In genomic region chr9:18297532-18297872, GRCh38 we compare ENCODE assay signal across 15 cellular contexts.
DNase-seq lines count a peak whose midpoint lies in the region; ATAC-seq and TF ChIP-seq lines count a peak whose summit lies in the region.
"Had no signal": no experiment of that assay in that cellular context is flagged by ENCODE, and none has a peak within 500 bp of the region (broad histone marks: within the 10 kb centered on the region; RNA-seq: fewer than 3 reads in every experiment).

No MANE protein-coding gene starts in this region.

- DNase-seq in HAP-1 (ENCODE audit: low spot score in 2 of 2): peak; percentile 4 to 22
- DNase-seq in RPMI8226: peak; percentile 48
- peak; percentile 9 for DNase-seq in glomerular visceral epithelial cell (ENCODE audit: extremely low spot score)
- DNase-seq in activated CD4-positive, alpha-beta T cell treated with anti-CD3 and anti-CD28 coated beads, Interleukin-2, amount 50 U/mL, for 4 hours: no peak
- DNase-seq in tibial artery: no peak
- DNase-seq: activated CD8-positive, alpha-beta memory T cell treated with anti-CD3 and anti-CD28 coated beads, Interleukin-2, amount 50 U/mL, for 4 hours; CD4-positive, alpha-beta T cell; cerebellar nuclear complex; heart right ventricle; naive thymus-derived CD4-positive, alpha-beta T cell; NCI-H1048; SHP77 had no signal

- H3K27me3 ChIP-seq in ACC112 (ENCODE audit: insufficient read depth, low read length) (no peaks in the 10 kb centered on the region), HAP-1 (ENCODE audit: low read depth) (no peaks in the 10 kb centered on the region), tibial artery (no peaks in the 10 kb centered on the region)
- H3K27me3 ChIP-seq: heart right ventricle had no signal

- H3K9me3 ChIP-seq in HAP-1 (no peaks in the 10 kb centered on the region), tibial artery (no peaks in the 10 kb centered on the region)
- H3K9me3 ChIP-seq: heart right ventricle had no signal

- in situ Hi-C loops in HAP-1 (cut with MboI; ENCODE audit: low sequenced_read_pairs): no loop called here

- H3K4me3 ChIP-seq in ACC112 (ENCODE audit: low read depth, low read length) (peak overlapping the region; percentile 80), HAP-1 (no peak overlapping the region), tibial artery (no peak overlapping the region)

- intact Hi-C loops in tibial artery (cut with DNase I; ENCODE audit: low total_unique reads): no loop called here

- H3K4me1 ChIP-seq in ACC112 (ENCODE audit: control insufficient read depth, insufficient read depth, low read length, unreplicated experiment) (peaks cover 16% of the 10 kb centered on the region), HAP-1 (no peaks in the 10 kb centered on the region), tibial artery (peaks cover 0 to 13% (median 3%) of the 10 kb centered on the region in 4 donors)

- no peak for ATAC-seq in HG02885 (IDR thresholded peaks at IDR 0.05; ENCODE audit: poor library complexity, unreplicated experiment)
- ATAC-seq in GM18520 (IDR thresholded peaks at IDR 0.05; ENCODE audit: unreplicated experiment): no peak
- ATAC-seq: naive thymus-derived CD4-positive, alpha-beta T cell had no signal

- H3K27ac ChIP-seq in ACC112 (ENCODE audit: low read depth, low read length) (peak overlapping the region; percentile 83; the same call in 1 of the 2 replicates), tibial artery (no peak overlapping the region)

- TF ChIP-seq CTCF in tibial artery (IDR thresholded peaks at IDR 0.05): no peak

- no peaks in the 10 kb centered on the region for H3K79me2 ChIP-seq in ACC112 (ENCODE audit: control insufficient read depth, insufficient read depth, low read length, unreplicated experiment)

- H3K36me3 ChIP-seq in ACC112 (ENCODE audit: insufficient read depth, low read length): no peaks in the 10 kb centered on the region
- no peaks in the 10 kb centered on the region for H3K36me3 ChIP-seq in HAP-1 (replicated peaks)
- H3K36me3 ChIP-seq in tibial artery: no peaks in the 10 kb centered on the region
- H3K36me3 ChIP-seq: heart right ventricle had no signal

- peak overlapping the region; percentile 99 for H2AFZ ChIP-seq in ACC112 (ENCODE audit: low read length, unreplicated experiment)

Comparison
In these comparisons a context has a peak if more than half of its experiments do, and no peak if none do; other contexts are left out.
1. DNase-seq: peak in HAP-1 (2 of 2), RPMI8226 (single experiment) and glomerular visceral epithelial cell (single experiment); none in activated CD4-positive, alpha-beta T cell treated with anti-CD3 and anti-CD28 coated beads, Interleukin-2, amount 50 U/mL, for 4 hours (0 of 2) and tibial artery (0 of 2).